14 cellular contexts compared by ENCODE assay signal in the genomic region with DNA sequence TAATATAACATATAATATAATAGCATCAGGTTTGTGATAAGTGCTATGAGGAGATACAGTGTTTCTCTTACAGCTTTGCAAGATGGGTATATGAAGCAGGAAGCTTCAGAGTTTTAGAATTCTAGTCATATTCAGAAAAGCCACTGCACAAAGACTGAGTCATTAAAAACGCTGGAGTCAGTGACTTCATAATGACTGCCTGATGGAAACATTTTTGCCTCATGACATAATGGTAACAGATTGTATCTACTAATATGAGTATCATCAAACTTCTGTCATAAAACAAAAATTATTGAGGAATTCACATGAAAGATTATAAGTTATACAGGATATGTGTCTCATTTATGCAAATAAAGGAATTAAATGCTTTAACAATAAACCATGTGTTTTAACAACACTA. TPM values are rescaled to one million over a fixed set of nuclear protein-coding genes. Genes with fewer than 3 reads are reported as not detected.
DNase-seq lines count a peak whose midpoint lies in the region; ATAC-seq, FAIRE-seq and TF ChIP-seq lines count a peak whose summit lies in the region.
"Had no signal": no experiment of that assay in that cellular context is flagged by ENCODE, and none has a peak within 500 bp of the region (broad histone marks: within the 10 kb centered on the region; RNA-seq: fewer than 3 reads in every experiment).

No MANE protein-coding gene starts in this region.

- H3K9me3 ChIP-seq in pancreas = no peaks in the 10 kb centered on the region
- H3K9me3 ChIP-seq in CD8-positive, alpha-beta T cell (ENCODE audit: low read length) = no peaks in the 10 kb centered on the region

- no peaks in the 10 kb centered on the region for H3K36me3 ChIP-seq in kidney epithelial cell (ENCODE audit: control insufficient read depth, insufficient read depth, low read length)
- no peaks in the 10 kb centered on the region for H3K36me3 ChIP-seq in pancreas
- H3K36me3 ChIP-seq in CD8-positive, alpha-beta T cell (ENCODE audit: insufficient read depth, low read length) = no peaks in the 10 kb centered on the region

- H3K4me3 ChIP-seq in AG09309 (ENCODE audit: control insufficient read depth, low read depth, low read length) (no peak overlapping the region), astrocyte of the cerebellum (ENCODE audit: low read depth, low read length) (no peak overlapping the region), kidney epithelial cell (ENCODE audit: low read depth, low read length) (no peak overlapping the region), pancreas (no peak overlapping the region)
- no peak overlapping the region for H3K4me3 ChIP-seq in CD8-positive, alpha-beta T cell (ENCODE audit: low read depth, low read length)

- no peak for TF ChIP-seq CTCF in AG09309 (IDR thresholded peaks at IDR 0.05; ENCODE audit: control insufficient read depth, insufficient read depth, low read depth, low read length, missing control alignments)
- no peak for TF ChIP-seq CTCF in astrocyte of the cerebellum (IDR thresholded peaks at IDR 0.05; ENCODE audit: low read depth, low read length, missing control alignments)
- TF ChIP-seq CTCF in kidney epithelial cell (IDR thresholded peaks at IDR 0.05; ENCODE audit: insufficient read depth, low read length, poor library complexity, severe bottlenecking) = no peak
- no peak for TF ChIP-seq CTCF in pancreas (IDR thresholded peaks at IDR 0.05)
- TF ChIP-seq CTCF in CD8-positive, alpha-beta T cell (IDR thresholded peaks at IDR 0.05) = no peak

- ATAC-seq in pancreas (no peak), GM18498 (IDR thresholded peaks at IDR 0.05; ENCODE audit: unreplicated experiment) (no peak)
- ATAC-seq in CD8-positive, alpha-beta T cell = no peak

- no peaks in the 10 kb centered on the region for H3K27me3 Mint-ChIP-seq in CD8-positive, alpha-beta T cell (ENCODE audit: low read depth)
- H3K27me3 Mint-ChIP-seq: activated CD4-positive, alpha-beta T cell treated with anti-CD3 and anti-CD28 coated beads, Interleukin-2, amount 10 ng/mL, durations not matched to agents 7 days and 5 days had no signal

- CTCF ChIA-PET in CD8-positive, alpha-beta T cell (lab: Charles Lee) = no interaction called here

- no peaks in the 10 kb centered on the region for H3K4me1 Mint-ChIP-seq in CD8-positive, alpha-beta T cell (ENCODE audit: low read depth)
- H3K4me1 Mint-ChIP-seq: activated CD4-positive, alpha-beta T cell treated with anti-CD3 and anti-CD28 coated beads, Interleukin-2, amount 10 ng/mL, durations not matched to agents 7 days and 5 days; CD14-positive monocyte had no signal

- no peaks in the 10 kb centered on the region for H3K27me3 ChIP-seq in kidney epithelial cell (ENCODE audit: control insufficient read depth, insufficient read depth, low read length)
- no peaks in the 10 kb centered on the region for H3K27me3 ChIP-seq in pancreas
- no peaks in the 10 kb centered on the region for H3K27me3 ChIP-seq in CD8-positive, alpha-beta T cell (ENCODE audit: insufficient read depth, low read length)

- H3K4me3 Mint-ChIP-seq in CD8-positive, alpha-beta T cell = no peak overlapping the region
- H3K4me3 Mint-ChIP-seq: activated CD4-positive, alpha-beta T cell treated with anti-CD3 and anti-CD28 coated beads, Interleukin-2, amount 10 ng/mL, durations not matched to agents 7 days and 5 days; CD14-positive monocyte had no signal

- no peak overlapping the region for H3K27ac ChIP-seq in pancreas
- H3K27ac ChIP-seq in CD8-positive, alpha-beta T cell (ENCODE audit: low read depth, low read length) = no peak overlapping the region

- no peaks in the 10 kb centered on the region for H3K36me3 Mint-ChIP-seq in CD8-positive, alpha-beta T cell
- H3K36me3 Mint-ChIP-seq: CD14-positive monocyte had no signal

- POLR2A ChIA-PET in CD8-positive, alpha-beta T cell (lab: Charles Lee) = no interaction called here

- no peaks in the 10 kb centered on the region for H3K4me1 ChIP-seq in pancreas
- H3K4me1 ChIP-seq in CD8-positive, alpha-beta T cell (ENCODE audit: insufficient read depth, low read length) = no peaks in the 10 kb centered on the region

- peaks cover 3% of the 10 kb centered on the region for H3K9me3 Mint-ChIP-seq in CD8-positive, alpha-beta T cell
- H3K9me3 Mint-ChIP-seq: activated CD4-positive, alpha-beta T cell treated with anti-CD3 and anti-CD28 coated beads, Interleukin-2, amount 10 ng/mL, durations not matched to agents 7 days and 5 days; CD14-positive monocyte had no signal

- no peak overlapping the region for H3K27ac Mint-ChIP-seq in CD8-positive, alpha-beta T cell
- H3K27ac Mint-ChIP-seq: activated CD4-positive, alpha-beta T cell treated with anti-CD3 and anti-CD28 coated beads, Interleukin-2, amount 10 ng/mL, durations not matched to agents 7 days and 5 days; CD14-positive monocyte had no signal

- peak; percentile 11 for DNase-seq in AG09309 (ENCODE audit: low read depth)
- DNase-seq in HTR-8/SVneo (ENCODE audit: insufficient read length, low spot score) = peak; percentile 17
- DNase-seq in astrocyte of the cerebellum (ENCODE audit: low read depth) = peak; percentile 43
- DNase-seq in kidney epithelial cell (ENCODE audit: low read depth) = peak; percentile 49
- no peak for DNase-seq in pancreas
- DNase-seq in mucosa of gallbladder (ENCODE audit: low spot score) = no peak
- no peak for DNase-seq in CD8-positive, alpha-beta T cell
- DNase-seq: activated CD4-positive, alpha-beta T cell treated with anti-CD3 and anti-CD28 coated beads, Interleukin-2, amount 10 ng/mL, durations not matched to agents 7 days and 5 days; central memory CD4-positive, alpha-beta T cell; OCI-M1; retina; T-helper 2 cell had no signal

- WGBS in pancreas, 2 donors = 31 to 46% methylated on average over 1 of the region's 1 CpG

- FAIRE-seq in HTR-8/SVneo (lab: Jason Lieb, UNC) (no peak), pancreas (lab: Jason Lieb, UNC) (no peak)

- in situ Hi-C loops in astrocyte of the cerebellum (cut with HindIII; ENCODE audit: low sequenced_read_pairs) = no loop called here

- intact Hi-C loops in pancreas (cut with DNase I) = no loop called here
- intact Hi-C loops in CD8-positive, alpha-beta T cell (cut with DNase I, micrococcal nuclease) = no loop called here

RNA-seq across cellular contexts. Expression of a gene that starts 46.8 kb away (rescaled TPM):
- total RNA-seq in kidney epithelial cell (0.04 and 0.07 TPM in 2 replicates), pancreas (under 1 TPM in 1 of 6 donors, not detected in 5; 0.12 TPM), mucosa of gallbladder (0.14 TPM)
- polyA plus RNA-seq in pancreas = under 1 TPM in 1 of 2 donors, not detected in 1; under 0.01 TPM
- not detected for total RNA-seq in CD8-positive, alpha-beta T cell
- total RNA-seq: activated CD4-positive, alpha-beta T cell treated with anti-CD3 and anti-CD28 coated beads, Interleukin-2, amount 10 ng/mL, durations not matched to agents 7 days and 5 days had no signal
- polyA plus RNA-seq: CD14-positive monocyte had no signal

Comparison
In these comparisons a context has a peak if more than half of its experiments do, and no peak if none do; other contexts are left out.
1. DNase-seq: peak in AG09309 (single experiment), HTR-8/SVneo (single experiment), astrocyte of the cerebellum (single experiment) and kidney epithelial cell (single experiment); none in pancreas (0 of 6), mucosa of gallbladder (single experiment) and CD8-positive, alpha-beta T cell (0 of 7).